33 cellular contexts compared by ENCODE assay signal in the genomic region with DNA sequence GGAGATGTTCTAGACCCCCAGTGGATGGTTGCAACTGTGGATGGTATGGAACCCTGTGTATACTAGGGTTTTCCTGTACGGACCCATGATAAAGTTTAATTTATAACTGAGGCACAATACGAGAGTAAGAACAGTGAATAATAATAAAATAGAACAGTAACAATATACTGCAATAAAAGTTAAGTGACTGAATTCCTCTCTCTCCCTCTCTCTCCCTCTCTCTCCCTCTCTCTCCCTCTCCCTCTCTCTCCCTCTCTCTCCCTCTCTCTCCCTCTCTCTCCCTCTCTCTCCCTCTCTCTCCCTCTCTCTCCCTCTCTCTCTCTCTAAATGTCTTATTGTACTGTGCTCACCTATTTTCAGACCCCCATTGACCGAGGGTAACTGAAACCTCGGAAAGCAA.
"Had no signal": no experiment of that assay in that cellular context is flagged by ENCODE, and none has a peak within 500 bp of the region (broad histone marks: within the 10 kb centered on the region; RNA-seq: fewer than 3 reads in every experiment).

No MANE protein-coding gene starts in this region.

- H3K27me3 ChIP-seq: ascending aorta, body of pancreas, cardiac muscle cell had no signal

- DNase-seq: activated effector memory CD4-positive, alpha-beta T cell treated with anti-CD3 and anti-CD28 coated beads, Interleukin-2, amount 50 U/mL, for 16 hours; activated effector memory CD4-positive, alpha-beta T cell treated with Interleukin-2 at 50 U/mL for 16 hours; activated gamma-delta T cell; activated gamma-delta T cell treated with Interleukin-2 at 50 U/mL for 16 hours; activated naive CD4-positive, alpha-beta T cell; activated naive CD4-positive, alpha-beta T cell treated with anti-CD3 and anti-CD28 coated beads for 36 hours; activated naive CD4-positive, alpha-beta T cell treated with anti-CD3 and anti-CD28 coated beads, Interleukin-2, amount 10 ng/mL, durations not matched to agents 7 days and 5 days; activated naive CD4-positive, alpha-beta T cell treated with anti-CD3 and anti-CD28 coated beads, Interleukin-2, amount 50 U/mL, for 16 hours; activated naive CD4-positive, alpha-beta T cell treated with Interleukin-2 at 50 U/mL for 16 hours; activated naive CD8-positive, alpha-beta T cell treated with anti-CD3 and anti-CD28 coated beads for 36 hours; activated naive CD8-positive, alpha-beta T cell treated with anti-CD3 and anti-CD28 coated beads, Interleukin-2, amount 10 ng/mL, durations not matched to agents 7 days and 5 days; activated naive CD8-positive, alpha-beta T cell treated with anti-CD3 and anti-CD28 coated beads, Interleukin-2, amount 50 U/mL, for 24 hours; activated T-cell treated with anti-CD3 and anti-CD28 coated beads, Interleukin-2, amount 50 U/mL, for 1 hour; activated T-cell treated with anti-CD3 and anti-CD28 coated beads, Interleukin-2, amount 50 U/mL, for 24 hours; activated T-cell treated with anti-CD3 and anti-CD28 coated beads, Interleukin-2, amount 50 U/mL, for 4 hours; activated T-cell treated with anti-CD3 and anti-CD28 coated beads, Interleukin-2, amount 50 U/mL, for 48 hours; activated T-cell treated with anti-CD3 and anti-CD28 coated beads, Interleukin-2, amount 50 U/mL, for 72 hours; adrenal gland; amniotic stem cell; amygdala; anterior cingulate cortex; aorta; body of pancreas; brain microvascular endothelial cell; central memory CD4-positive, alpha-beta T cell; cerebellar nuclear complex had no signal

- FAIRE-seq: astrocyte, bronchial epithelial cell had no signal

- H3K36me3 ChIP-seq: adrenal gland, ascending aorta, brain microvascular endothelial cell, breast epithelium, cardiac muscle cell had no signal

- H3K4me3 ChIP-seq: adrenal gland, ascending aorta, body of pancreas, breast epithelium, cardiac muscle cell had no signal

- ATAC-seq: activated naive CD4-positive, alpha-beta T cell treated with anti-CD3 and anti-CD28 coated beads, Interleukin-2, amount 50 U/mL, for 72 hours; activated naive CD8-positive, alpha-beta T cell treated with anti-CD3 and anti-CD28 coated beads, Interleukin-2, amount 50 U/mL, for 24 hours; activated T-cell treated with anti-CD3 and anti-CD28 coated beads, Interleukin-2, amount 50 U/mL, for 4 hours; activated T-cell treated with anti-CD3 and anti-CD28 coated beads, Interleukin-2, amount 50 U/mL, for 72 hours; activated T-helper 17 cell treated with anti-CD3 and anti-CD28 coated beads, Interleukin-2, amount 50 U/mL, for 72 hours; body of pancreas had no signal

- H3K4me1 ChIP-seq: adrenal gland, ascending aorta, body of pancreas, breast epithelium had no signal

- H3K9me3 ChIP-seq: adrenal gland, ascending aorta, body of pancreas, breast epithelium had no signal

- H3K27ac ChIP-seq: adrenal gland, ascending aorta, body of pancreas, brain microvascular endothelial cell, breast epithelium, cardiac muscle cell had no signal
